ENCODE assay signal across 29 cellular contexts in genomic region chr10:126783806-126784205, GRCh38.
"Had no signal": no experiment of that assay in that cellular context is flagged by ENCODE, and none has a peak within 500 bp of the region (broad histone marks: within the 10 kb centered on the region; RNA-seq: fewer than 3 reads in every experiment).

No MANE protein-coding gene starts in this region.

- H3K4me3 Mint-ChIP-seq: activated B cell treated with CpG ODN at 0.5 μM for 24 hours; activated CD4-positive, alpha-beta T cell treated with anti-CD3 and anti-CD28 coated beads, Interleukin-2, amount 10 ng/mL, durations not matched to agents 24 days and 14 days; activated CD8-positive, alpha-beta memory T cell treated with anti-CD3 and anti-CD28 coated beads, Interleukin-2, amount 10 ng/mL, durations not matched to agents 7 days and 5 days; activated naive CD8-positive, alpha-beta T cell treated with anti-CD3 and anti-CD28 coated beads, Interleukin-2, amount 50 U/mL, for 24 hours; activated T-cell treated with anti-CD3 and anti-CD28 coated beads, Interleukin-2, amount 50 U/mL, for 24 hours; activated T-helper 1 cell treated with anti-CD3 and anti-CD28 coated beads, Interleukin-12 subunit alpha, Interleukin-12 subunit beta, Interleukin-2, Interleukin-4 antibody, amounts not matched to agents 30 ng/mL and 10 ng/mL and 1 ng/mL, durations not matched to agents 14 hours and 24 hours and 36 hours; brain; T-helper 17 cell had no signal

- H3K36me3 Mint-ChIP-seq: activated CD8-positive, alpha-beta memory T cell treated with anti-CD3 and anti-CD28 coated beads, Interleukin-2, amount 10 ng/mL, durations not matched to agents 7 days and 5 days; activated naive CD4-positive, alpha-beta T cell treated with anti-CD3 and anti-CD28 coated beads, Interleukin-2, amount 50 U/mL, for 72 hours; brain had no signal

- H3K9me3 Mint-ChIP-seq: activated B cell treated with CpG ODN at 0.5 μM for 24 hours; activated CD4-positive, alpha-beta T cell treated with anti-CD3 and anti-CD28 coated beads, Interleukin-2, amount 10 ng/mL, durations not matched to agents 24 days and 14 days; activated naive CD8-positive, alpha-beta T cell treated with anti-CD3 and anti-CD28 coated beads, Interleukin-2, amount 50 U/mL, for 24 hours; activated T-cell treated with anti-CD3 and anti-CD28 coated beads, Interleukin-2, amount 50 U/mL, for 24 hours; activated T-helper 1 cell treated with anti-CD3 and anti-CD28 coated beads, Interleukin-12 subunit alpha, Interleukin-12 subunit beta, Interleukin-2, Interleukin-4 antibody, amounts not matched to agents 30 ng/mL and 10 ng/mL and 1 ng/mL, durations not matched to agents 14 hours and 24 hours and 36 hours had no signal

- H3K27ac ChIP-seq: ascending aorta, cardiac muscle cell, Peyer's patch had no signal

- H3K4me1 Mint-ChIP-seq: activated B cell treated with CpG ODN at 0.5 μM for 24 hours; activated CD4-positive, alpha-beta T cell treated with anti-CD3 and anti-CD28 coated beads, Interleukin-2, amount 10 ng/mL, durations not matched to agents 24 days and 14 days; activated CD8-positive, alpha-beta memory T cell treated with anti-CD3 and anti-CD28 coated beads, Interleukin-2, amount 10 ng/mL, durations not matched to agents 7 days and 5 days; activated naive CD8-positive, alpha-beta T cell treated with anti-CD3 and anti-CD28 coated beads, Interleukin-2, amount 50 U/mL, for 24 hours; brain; T-helper 17 cell had no signal

- DNase-seq: activated B cell treated with CpG ODN at 0.5 μM for 24 hours; activated CD4-positive, alpha-beta T cell treated with anti-CD3 and anti-CD28 coated beads for 1 hour; activated CD4-positive, alpha-beta T cell treated with anti-CD3 and anti-CD28 coated beads, Interleukin-2, amount 10 ng/mL, durations not matched to agents 24 days and 14 days; activated CD4-positive, alpha-beta T cell treated with anti-CD3 and anti-CD28 coated beads, Interleukin-2, amount 50 U/mL, for 48 hours; activated CD8-positive, alpha-beta memory T cell treated with anti-CD3 and anti-CD28 coated beads, Interleukin-2, amount 10 ng/mL, durations not matched to agents 7 days and 5 days; activated effector memory CD4-positive, alpha-beta T cell treated with anti-CD3 and anti-CD28 coated beads, Interleukin-2, amount 50 U/mL, for 16 hours; activated naive CD4-positive, alpha-beta T cell treated with Interleukin-2 at 50 U/mL for 16 hours; activated naive CD8-positive, alpha-beta T cell treated with anti-CD3 and anti-CD28 coated beads, Interleukin-2, amount 50 U/mL, for 24 hours; activated T-cell treated with anti-CD3 and anti-CD28 coated beads, Interleukin-2, amount 50 U/mL, for 24 hours; amniotic stem cell; KG1; MM.1S; NCI-H1105; NCI-H1436; NCI-H1694 treated with DMSO at 0.1 percent for 48 hours; NCI-H2029 treated with DMSO at 0.1 percent for 48 hours; NCI-H345; NCI-H510A; NCI-H526 treated with DMSO at 0.1 percent for 48 hours; NCI-H82; Peyer's patch; SHP77 treated with DMSO at 0.1 percent for 48 hours; T-helper 17 cell; T-helper 9 cell had no signal

- H3K36me3 ChIP-seq: ascending aorta, cardiac muscle cell, Peyer's patch had no signal

- H3K27ac Mint-ChIP-seq: activated B cell treated with CpG ODN at 0.5 μM for 24 hours; activated CD4-positive, alpha-beta T cell treated with anti-CD3 and anti-CD28 coated beads, Interleukin-2, amount 10 ng/mL, durations not matched to agents 24 days and 14 days; activated CD8-positive, alpha-beta memory T cell treated with anti-CD3 and anti-CD28 coated beads, Interleukin-2, amount 10 ng/mL, durations not matched to agents 7 days and 5 days; activated naive CD4-positive, alpha-beta T cell treated with anti-CD3 and anti-CD28 coated beads, Interleukin-2, amount 50 U/mL, for 72 hours; activated naive CD8-positive, alpha-beta T cell treated with anti-CD3 and anti-CD28 coated beads, Interleukin-2, amount 50 U/mL, for 24 hours; activated T-cell treated with anti-CD3 and anti-CD28 coated beads, Interleukin-2, amount 50 U/mL, for 24 hours; activated T-helper 1 cell treated with anti-CD3 and anti-CD28 coated beads, Interleukin-12 subunit alpha, Interleukin-12 subunit beta, Interleukin-2, Interleukin-4 antibody, amounts not matched to agents 30 ng/mL and 10 ng/mL and 1 ng/mL, durations not matched to agents 14 hours and 24 hours and 36 hours; T-helper 17 cell had no signal

- H3K4me1 ChIP-seq: ascending aorta, Peyer's patch had no signal

- H3K4me3 ChIP-seq: ascending aorta, cardiac muscle cell, Peyer's patch had no signal

- ATAC-seq: activated CD8-positive, alpha-beta memory T cell treated with anti-CD3 and anti-CD28 coated beads, Interleukin-2, amount 10 ng/mL, durations not matched to agents 7 days and 5 days; activated naive CD4-positive, alpha-beta T cell treated with anti-CD3 and anti-CD28 coated beads, Interleukin-2, amount 50 U/mL, for 72 hours; activated naive CD8-positive, alpha-beta T cell treated with anti-CD3 and anti-CD28 coated beads, Interleukin-2, amount 50 U/mL, for 24 hours; T-helper 17 cell had no signal

- H3K9me3 ChIP-seq: ascending aorta, Peyer's patch had no signal

- H3K27me3 Mint-ChIP-seq: activated B cell treated with CpG ODN at 0.5 μM for 24 hours; activated CD4-positive, alpha-beta T cell treated with anti-CD3 and anti-CD28 coated beads, Interleukin-2, amount 10 ng/mL, durations not matched to agents 24 days and 14 days; activated CD8-positive, alpha-beta memory T cell treated with anti-CD3 and anti-CD28 coated beads, Interleukin-2, amount 10 ng/mL, durations not matched to agents 7 days and 5 days; activated naive CD8-positive, alpha-beta T cell treated with anti-CD3 and anti-CD28 coated beads, Interleukin-2, amount 50 U/mL, for 24 hours; activated T-cell treated with anti-CD3 and anti-CD28 coated beads, Interleukin-2, amount 50 U/mL, for 24 hours; T-helper 17 cell had no signal

- H3K27me3 ChIP-seq: ascending aorta, cardiac muscle cell, Peyer's patch had no signal
